21 cellular contexts compared by ENCODE assay signal in genomic region chr15:63675263-63675662, GRCh38.
DNase-seq lines count a peak whose midpoint lies in the region; ATAC-seq, FAIRE-seq and TF ChIP-seq lines count a peak whose summit lies in the region.
"Had no signal": no experiment of that assay in that cellular context is flagged by ENCODE, and none has a peak within 500 bp of the region (broad histone marks: within the 10 kb centered on the region; RNA-seq: fewer than 3 reads in every experiment).

No MANE protein-coding gene starts in this region.

- no peak overlapping the region for H3K27ac ChIP-seq in CD4-positive, alpha-beta T cell (ENCODE audit: low read depth, low read length)
- H3K27ac ChIP-seq: BLaER1, C4-2B, GM23248 had no signal

- no peaks in the 10 kb centered on the region for H3K27me3 Mint-ChIP-seq in CD4-positive, alpha-beta T cell
- H3K27me3 Mint-ChIP-seq in naive B cell: no peaks in the 10 kb centered on the region
- no peaks in the 10 kb centered on the region for H3K27me3 Mint-ChIP-seq in stimulated activated memory B cell treated with anti-CD40 and anti-IgM and Interleukin-4, amounts not matched to agents 10 μg/mL and 1 μg/mL and 100 μg/mL, for 72 hours
- H3K27me3 Mint-ChIP-seq: CD4-positive, alpha-beta memory T cell had no signal

- FAIRE-seq in TTC549 (lab: Jason Lieb, UNC): peak; percentile 3
- FAIRE-seq: GM12878, GM19239, H1 had no signal

- peaks cover 35% of the 10 kb centered on the region for H3K4me1 Mint-ChIP-seq in CD4-positive, alpha-beta T cell (ENCODE audit: low read depth)
- H3K4me1 Mint-ChIP-seq in naive B cell: peaks cover 12 to 29% (median 12%) of the 10 kb centered on the region in 3 donors
- no peaks in the 10 kb centered on the region for H3K4me1 Mint-ChIP-seq in stimulated activated memory B cell treated with anti-CD40 and anti-IgM and Interleukin-4, amounts not matched to agents 10 μg/mL and 1 μg/mL and 100 μg/mL, for 72 hours

- POLR2A ChIA-PET in CD4-positive, alpha-beta T cell (lab: Charles Lee): interaction anchor here (0.9 kb wide), 1 partner anchor 8 kb away, joined by 3 read pairs; no protein-coding TSS in a partner anchor

- no peaks in the 10 kb centered on the region for H3K9me3 Mint-ChIP-seq in CD4-positive, alpha-beta T cell
- no peaks in the 10 kb centered on the region for H3K9me3 Mint-ChIP-seq in naive B cell
- H3K9me3 Mint-ChIP-seq in stimulated activated memory B cell treated with anti-CD40 and anti-IgM and Interleukin-4, amounts not matched to agents 10 μg/mL and 1 μg/mL and 100 μg/mL, for 72 hours: no peaks in the 10 kb centered on the region
- H3K9me3 Mint-ChIP-seq: CD4-positive, alpha-beta memory T cell had no signal

- TF ChIP-seq CTCF in CD4-positive, alpha-beta T cell (IDR thresholded peaks at IDR 0.05): no peak

- peaks cover 97% of the 10 kb centered on the region for H3K36me3 Mint-ChIP-seq in CD4-positive, alpha-beta T cell (ENCODE audit: low read depth)
- peaks cover 17 to 30% of the 10 kb centered on the region in 2 donors for H3K36me3 Mint-ChIP-seq in naive B cell
- peaks cover 68% of the 10 kb centered on the region for H3K36me3 Mint-ChIP-seq in stimulated activated memory B cell treated with anti-CD40 and anti-IgM and Interleukin-4, amounts not matched to agents 10 μg/mL and 1 μg/mL and 100 μg/mL, for 72 hours

- intact Hi-C loops in CD4-positive, alpha-beta T cell (cut with DNase I, micrococcal nuclease): loop anchor here (5.0 to 10.0 kb wide), 2 partner anchors 50 to 52 kb away; no protein-coding TSS in a partner anchor

- no peak overlapping the region for H3K4me3 Mint-ChIP-seq in CD4-positive, alpha-beta T cell
- H3K4me3 Mint-ChIP-seq in naive B cell: peak overlapping the region in 3 of 8 donors; percentile 1 to 60 (median 2)
- no peak overlapping the region for H3K4me3 Mint-ChIP-seq in stimulated activated memory B cell treated with anti-CD40 and anti-IgM and Interleukin-4, amounts not matched to agents 10 μg/mL and 1 μg/mL and 100 μg/mL, for 72 hours

- no peaks in the 10 kb centered on the region for H3K9me3 ChIP-seq in CD4-positive, alpha-beta T cell (ENCODE audit: control insufficient read depth, low read length)
- H3K9me3 ChIP-seq: BLaER1 had no signal

- peak overlapping the region; percentile 26 for H3K27ac Mint-ChIP-seq in CD4-positive, alpha-beta T cell
- H3K27ac Mint-ChIP-seq in naive B cell: peak overlapping the region in 5 of 6 donors; percentile 4 to 70 (median 49)
- peak overlapping the region; percentile 14 for H3K27ac Mint-ChIP-seq in stimulated activated memory B cell treated with anti-CD40 and anti-IgM and Interleukin-4, amounts not matched to agents 10 μg/mL and 1 μg/mL and 100 μg/mL, for 72 hours

- CTCF ChIA-PET in CD4-positive, alpha-beta T cell (lab: Charles Lee): interaction anchor here (0.9 to 1.3 kb wide), 2 partner anchors 8 to 10 kb away, joined by 3 read pairs; no protein-coding TSS in a partner anchor

- H3K27me3 ChIP-seq in CD4-positive, alpha-beta T cell (ENCODE audit: control insufficient read depth, insufficient read depth, low read length): no peaks in the 10 kb centered on the region
- H3K27me3 ChIP-seq: BLaER1 had no signal

- DNase-seq in CD4-positive, alpha-beta T cell: no peak
- peak; percentile 12 for DNase-seq in naive B cell
- no peak for DNase-seq in occipital lobe (lab: John Stamatoyannopoulos, UW)
- DNase-seq in T-helper 9 cell: no peak
- DNase-seq in pons (ENCODE audit: low spot score): no peak
- no peak for DNase-seq in midbrain (lab: John Stamatoyannopoulos, UW)
- DNase-seq: Calu3; CD4-positive, alpha-beta memory T cell; COR-L47; DMS53; DND-41; GM23248; H7; HCEC 1CT had no signal

- no peak for ATAC-seq in CD4-positive, alpha-beta T cell (ENCODE audit: poor library complexity)
- peak; percentile 49 to 84 for ATAC-seq in naive B cell (ENCODE audit: low read depth in 2 of 2)
- no peak for ATAC-seq in stimulated activated memory B cell treated with anti-CD40 and anti-IgM and Interleukin-4, amounts not matched to agents 10 μg/mL and 1 μg/mL and 100 μg/mL, for 72 hours
- ATAC-seq: GM12878 had no signal

Comparison
In these comparisons a context has a peak if more than half of its experiments do, and no peak if none do; other contexts are left out.
1. ATAC-seq: peak in naive B cell (2 of 2); none in CD4-positive, alpha-beta T cell (single experiment) and stimulated activated memory B cell treated with anti-CD40 and anti-IgM and Interleukin-4, amounts not matched to agents 10 μg/mL and 1 μg/mL and 100 μg/mL, for 72 hours (single experiment).
2. Peak in every context shown above with its lines, with median percentiles within 50 percentile points of each other: H3K27ac Mint-ChIP-seq.